Comparison of ENCODE assay signal across 41 cellular contexts in the genomic region with DNA sequence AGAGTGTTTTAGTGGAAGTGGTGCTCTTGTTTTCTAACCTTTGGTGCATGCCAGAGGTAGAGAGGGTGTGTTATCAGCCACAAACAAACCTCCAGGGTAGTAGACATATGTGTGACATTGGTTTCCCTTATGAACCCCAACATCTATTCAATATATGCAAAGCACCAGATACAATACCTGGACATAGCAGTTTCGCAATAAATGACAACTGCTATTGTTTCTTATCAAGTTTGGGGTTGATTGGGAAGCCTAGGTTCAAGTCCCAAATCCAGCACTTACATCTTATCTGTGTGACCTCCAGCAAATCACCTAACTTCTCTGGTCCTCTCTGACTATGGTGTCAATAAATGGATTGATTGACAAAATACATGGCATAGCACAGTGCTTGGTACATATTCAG.
"Had no signal": no experiment of that assay in that cellular context is flagged by ENCODE, and none has a peak within 500 bp of the region (broad histone marks: within the 10 kb centered on the region; RNA-seq: fewer than 3 reads in every experiment).

No MANE protein-coding gene starts in this region.

- H3K36me3 Mint-ChIP-seq: activated naive CD4-positive, alpha-beta T cell treated with anti-CD3 and anti-CD28 coated beads, Interleukin-2, amount 10 ng/mL, durations not matched to agents 7 days and 5 days; activated naive CD4-positive, alpha-beta T cell treated with anti-CD3 and anti-CD28 coated beads, Interleukin-2, amount 50 U/mL, for 24 hours; activated naive CD4-positive, alpha-beta T cell treated with anti-CD3 and anti-CD28 coated beads, Interleukin-2, amount 50 U/mL, for 72 hours; activated naive CD8-positive, alpha-beta T cell; activated naive CD8-positive, alpha-beta T cell treated with anti-CD3 and anti-CD28 coated beads for 36 hours; activated naive CD8-positive, alpha-beta T cell treated with anti-CD3 and anti-CD28 coated beads, Interleukin-2, amount 10 ng/mL, durations not matched to agents 7 days and 5 days; brain had no signal

- H3K27ac Mint-ChIP-seq: activated naive CD4-positive, alpha-beta T cell treated with anti-CD3 and anti-CD28 coated beads for 36 hours; activated naive CD4-positive, alpha-beta T cell treated with anti-CD3 and anti-CD28 coated beads, Interleukin-2, amount 10 ng/mL, durations not matched to agents 7 days and 5 days; activated naive CD4-positive, alpha-beta T cell treated with anti-CD3 and anti-CD28 coated beads, Interleukin-2, amount 50 U/mL, for 24 hours; activated naive CD8-positive, alpha-beta T cell; activated naive CD8-positive, alpha-beta T cell treated with anti-CD3 and anti-CD28 coated beads for 36 hours; activated naive CD8-positive, alpha-beta T cell treated with anti-CD3 and anti-CD28 coated beads, Interleukin-2, amount 10 ng/mL, durations not matched to agents 7 days and 5 days; activated naive CD8-positive, alpha-beta T cell treated with anti-CD3 and anti-CD28 coated beads, Interleukin-2, amount 50 U/mL, for 24 hours; activated T-cell treated with anti-CD3 and anti-CD28 coated beads, Interleukin-2, amount 50 U/mL, for 24 hours; activated T-cell treated with anti-CD3 and anti-CD28 coated beads, Interleukin-2, amount 50 U/mL, for 72 hours; activated T-helper 1 cell treated with anti-CD3 and anti-CD28 coated beads, Interleukin-12 subunit alpha, Interleukin-12 subunit beta, Interleukin-2, Interleukin-4 antibody, amounts not matched to agents 30 ng/mL and 10 ng/mL and 1 ng/mL, durations not matched to agents 14 hours and 24 hours and 36 hours; activated T-helper 17 cell treated with anti-CD3 and anti-CD28 coated beads, Interleukin-2, amount 50 U/mL, for 72 hours; activated T-helper 2 cell treated with anti-CD3 and anti-CD28 coated beads, Interferon-gamma antibody, Interleukin-2, Interleukin-4, amounts not matched to agents 10 μg/mL and 5 μg/mL and 100 μg/mL, durations not matched to agents 14 hours and 24 hours and 36 hours had no signal

- FAIRE-seq: astrocyte, bronchial epithelial cell had no signal

- H3K4me3 Mint-ChIP-seq: activated naive CD4-positive, alpha-beta T cell treated with anti-CD3 and anti-CD28 coated beads for 36 hours; activated naive CD4-positive, alpha-beta T cell treated with anti-CD3 and anti-CD28 coated beads, Interleukin-2, amount 10 ng/mL, durations not matched to agents 7 days and 5 days; activated naive CD4-positive, alpha-beta T cell treated with anti-CD3 and anti-CD28 coated beads, Interleukin-2, amount 50 U/mL, for 24 hours; activated naive CD8-positive, alpha-beta T cell; activated naive CD8-positive, alpha-beta T cell treated with anti-CD3 and anti-CD28 coated beads for 36 hours; activated naive CD8-positive, alpha-beta T cell treated with anti-CD3 and anti-CD28 coated beads, Interleukin-2, amount 10 ng/mL, durations not matched to agents 7 days and 5 days; activated naive CD8-positive, alpha-beta T cell treated with anti-CD3 and anti-CD28 coated beads, Interleukin-2, amount 50 U/mL, for 24 hours; activated T-cell treated with anti-CD3 and anti-CD28 coated beads, Interleukin-2, amount 50 U/mL, for 24 hours; activated T-cell treated with anti-CD3 and anti-CD28 coated beads, Interleukin-2, amount 50 U/mL, for 4 hours; activated T-cell treated with anti-CD3 and anti-CD28 coated beads, Interleukin-2, amount 50 U/mL, for 72 hours; activated T-helper 1 cell treated with anti-CD3 and anti-CD28 coated beads, Interleukin-12 subunit alpha, Interleukin-12 subunit beta, Interleukin-2, Interleukin-4 antibody, amounts not matched to agents 30 ng/mL and 10 ng/mL and 1 ng/mL, durations not matched to agents 14 hours and 24 hours and 36 hours; activated T-helper 17 cell treated with anti-CD3 and anti-CD28 coated beads, Interleukin-2, amount 50 U/mL, for 72 hours; brain; central memory CD8-positive, alpha-beta T cell had no signal

- H3K4me3 ChIP-seq: adrenal gland, ascending aorta, body of pancreas, breast epithelium, cardiac muscle cell had no signal

- H3K9me3 Mint-ChIP-seq: activated naive CD4-positive, alpha-beta T cell treated with anti-CD3 and anti-CD28 coated beads for 36 hours; activated naive CD4-positive, alpha-beta T cell treated with anti-CD3 and anti-CD28 coated beads, Interleukin-2, amount 10 ng/mL, durations not matched to agents 7 days and 5 days; activated naive CD4-positive, alpha-beta T cell treated with anti-CD3 and anti-CD28 coated beads, Interleukin-2, amount 50 U/mL, for 24 hours; activated naive CD4-positive, alpha-beta T cell treated with anti-CD3 and anti-CD28 coated beads, Interleukin-2, amount 50 U/mL, for 72 hours; activated naive CD8-positive, alpha-beta T cell treated with anti-CD3 and anti-CD28 coated beads for 36 hours; activated naive CD8-positive, alpha-beta T cell treated with anti-CD3 and anti-CD28 coated beads, Interleukin-2, amount 10 ng/mL, durations not matched to agents 7 days and 5 days; activated naive CD8-positive, alpha-beta T cell treated with anti-CD3 and anti-CD28 coated beads, Interleukin-2, amount 50 U/mL, for 24 hours; activated T-cell treated with anti-CD3 and anti-CD28 coated beads, Interleukin-2, amount 50 U/mL, for 24 hours; activated T-cell treated with anti-CD3 and anti-CD28 coated beads, Interleukin-2, amount 50 U/mL, for 4 hours; activated T-cell treated with anti-CD3 and anti-CD28 coated beads, Interleukin-2, amount 50 U/mL, for 72 hours; activated T-helper 1 cell treated with anti-CD3 and anti-CD28 coated beads, Interleukin-12 subunit alpha, Interleukin-12 subunit beta, Interleukin-2, Interleukin-4 antibody, amounts not matched to agents 30 ng/mL and 10 ng/mL and 1 ng/mL, durations not matched to agents 14 hours and 24 hours and 36 hours; activated T-helper 17 cell treated with anti-CD3 and anti-CD28 coated beads, Interleukin-2, amount 50 U/mL, for 72 hours; activated T-helper 2 cell treated with anti-CD3 and anti-CD28 coated beads, Interferon-gamma antibody, Interleukin-2, Interleukin-4, amounts not matched to agents 10 μg/mL and 5 μg/mL and 100 μg/mL, durations not matched to agents 14 hours and 24 hours and 36 hours; brain; central memory CD8-positive, alpha-beta T cell had no signal

- ATAC-seq: activated naive CD4-positive, alpha-beta T cell treated with anti-CD3 and anti-CD28 coated beads, Interleukin-2, amount 50 U/mL, for 72 hours; activated naive CD8-positive, alpha-beta T cell treated with anti-CD3 and anti-CD28 coated beads, Interleukin-2, amount 50 U/mL, for 24 hours; activated T-cell treated with anti-CD3 and anti-CD28 coated beads, Interleukin-2, amount 50 U/mL, for 4 hours; activated T-cell treated with anti-CD3 and anti-CD28 coated beads, Interleukin-2, amount 50 U/mL, for 72 hours; activated T-helper 17 cell treated with anti-CD3 and anti-CD28 coated beads, Interleukin-2, amount 50 U/mL, for 72 hours; body of pancreas had no signal

- H3K4me1 Mint-ChIP-seq: activated naive CD4-positive, alpha-beta T cell treated with anti-CD3 and anti-CD28 coated beads, Interleukin-2, amount 10 ng/mL, durations not matched to agents 7 days and 5 days; activated naive CD4-positive, alpha-beta T cell treated with anti-CD3 and anti-CD28 coated beads, Interleukin-2, amount 50 U/mL, for 24 hours; activated naive CD8-positive, alpha-beta T cell treated with anti-CD3 and anti-CD28 coated beads, Interleukin-2, amount 10 ng/mL, durations not matched to agents 7 days and 5 days; activated naive CD8-positive, alpha-beta T cell treated with anti-CD3 and anti-CD28 coated beads, Interleukin-2, amount 50 U/mL, for 24 hours; activated T-helper 17 cell treated with anti-CD3 and anti-CD28 coated beads, Interleukin-2, amount 50 U/mL, for 72 hours; central memory CD8-positive, alpha-beta T cell had no signal

- H3K27ac ChIP-seq: adrenal gland, ascending aorta, body of pancreas, brain microvascular endothelial cell, breast epithelium, cardiac muscle cell had no signal

- H3K9me3 ChIP-seq: adrenal gland, ascending aorta, body of pancreas, breast epithelium had no signal

- H3K36me3 ChIP-seq: adrenal gland, ascending aorta, brain microvascular endothelial cell, breast epithelium, cardiac muscle cell had no signal

- H3K4me1 ChIP-seq: adrenal gland, ascending aorta, body of pancreas, breast epithelium had no signal

- H3K27me3 ChIP-seq: adrenal gland, ascending aorta, body of pancreas, brain microvascular endothelial cell, cardiac muscle cell had no signal

- DNase-seq: activated effector memory CD4-positive, alpha-beta T cell treated with anti-CD3 and anti-CD28 coated beads, Interleukin-2, amount 50 U/mL, for 16 hours; activated effector memory CD4-positive, alpha-beta T cell treated with Interleukin-2 at 50 U/mL for 16 hours; activated gamma-delta T cell; activated gamma-delta T cell treated with Interleukin-2 at 50 U/mL for 16 hours; activated naive CD4-positive, alpha-beta T cell; activated naive CD4-positive, alpha-beta T cell treated with anti-CD3 and anti-CD28 coated beads for 36 hours; activated naive CD4-positive, alpha-beta T cell treated with anti-CD3 and anti-CD28 coated beads, Interleukin-2, amount 10 ng/mL, durations not matched to agents 7 days and 5 days; activated naive CD4-positive, alpha-beta T cell treated with anti-CD3 and anti-CD28 coated beads, Interleukin-2, amount 50 U/mL, for 16 hours; activated naive CD4-positive, alpha-beta T cell treated with Interleukin-2 at 50 U/mL for 16 hours; activated naive CD8-positive, alpha-beta T cell treated with anti-CD3 and anti-CD28 coated beads for 36 hours; activated naive CD8-positive, alpha-beta T cell treated with anti-CD3 and anti-CD28 coated beads, Interleukin-2, amount 10 ng/mL, durations not matched to agents 7 days and 5 days; activated naive CD8-positive, alpha-beta T cell treated with anti-CD3 and anti-CD28 coated beads, Interleukin-2, amount 50 U/mL, for 24 hours; activated T-cell treated with anti-CD3 and anti-CD28 coated beads for 4 hours; activated T-cell treated with anti-CD3 and anti-CD28 coated beads, Interleukin-2, amount 50 U/mL, for 1 hour; activated T-cell treated with anti-CD3 and anti-CD28 coated beads, Interleukin-2, amount 50 U/mL, for 24 hours; activated T-cell treated with anti-CD3 and anti-CD28 coated beads, Interleukin-2, amount 50 U/mL, for 4 hours; activated T-cell treated with anti-CD3 and anti-CD28 coated beads, Interleukin-2, amount 50 U/mL, for 48 hours; activated T-cell treated with anti-CD3 and anti-CD28 coated beads, Interleukin-2, amount 50 U/mL, for 72 hours; adrenal gland; amniotic stem cell; amygdala; anterior cingulate cortex; aorta; body of pancreas; brain microvascular endothelial cell; caudate nucleus; central memory CD4-positive, alpha-beta T cell; cerebellar nuclear complex had no signal
